In the genomic region with DNA sequence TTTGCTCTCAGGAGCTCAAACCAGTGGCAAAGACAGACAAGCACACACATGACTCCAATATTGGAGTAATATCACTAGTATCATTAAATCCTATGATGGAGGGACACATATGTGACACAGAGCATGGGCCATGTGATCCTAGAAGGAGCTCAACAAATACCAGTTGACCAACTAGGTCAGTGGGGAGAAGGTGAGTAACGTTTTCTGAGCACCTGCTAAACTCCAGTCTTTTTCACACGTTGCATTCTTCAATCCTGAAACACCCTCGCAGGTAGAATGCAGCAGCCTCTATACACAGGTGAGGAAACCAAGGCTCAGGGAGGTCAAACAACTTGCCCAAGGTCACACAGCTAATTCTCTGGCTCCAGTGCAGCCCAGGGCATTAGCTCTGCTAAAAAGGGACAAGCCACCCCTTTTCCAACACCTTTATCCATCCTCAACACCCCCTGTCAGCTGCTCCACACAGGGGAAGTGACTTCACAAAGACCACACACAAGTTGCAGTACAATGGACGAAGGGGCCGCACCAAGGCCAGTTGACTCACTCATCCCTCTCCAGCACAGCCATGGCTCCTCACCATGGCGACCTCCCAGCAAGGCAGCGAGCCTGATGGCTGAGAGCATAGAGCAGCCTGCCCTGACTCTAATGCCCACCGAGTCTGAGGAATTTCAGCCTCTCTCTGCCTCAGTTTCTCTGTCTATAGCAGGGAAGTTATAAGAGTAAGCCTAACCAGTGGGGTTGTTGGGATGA, we compare ENCODE assay signal across 18 cellular contexts. TPM values are rescaled to one million over a fixed set of nuclear protein-coding genes. Genes with fewer than 3 reads are reported as not detected.
DNase-seq lines count a peak whose midpoint lies in the region; ATAC-seq and TF ChIP-seq lines count a peak whose summit lies in the region.
"Had no signal": no experiment of that assay in that cellular context is flagged by ENCODE, and none has a peak within 500 bp of the region (broad histone marks: within the 10 kb centered on the region; RNA-seq: fewer than 3 reads in every experiment).

No MANE protein-coding gene starts in this region.

- no peak for TF ChIP-seq CTCF in adrenal gland (IDR thresholded peaks at IDR 0.05)
- no peak for TF ChIP-seq CTCF in lower leg skin (IDR thresholded peaks at IDR 0.05)

- H3K27me3 ChIP-seq in adrenal gland = no peaks in the 10 kb centered on the region
- no peaks in the 10 kb centered on the region for H3K27me3 ChIP-seq in neuronal stem cell (ENCODE audit: control insufficient read depth in 3 of 3, insufficient read depth in 3 of 3, low read depth in 1 of 3, low read length in 3 of 3)

- no peak overlapping the region for H4K91ac ChIP-seq in neuronal stem cell (ENCODE audit: low read depth, low read length, poor library complexity)

- no peak overlapping the region for H3K4ac ChIP-seq in neuronal stem cell (ENCODE audit: low read length)

- H3K9ac ChIP-seq in neuronal stem cell (ENCODE audit: low read depth, low read length, poor library complexity) = no peak overlapping the region

- no peak overlapping the region for H2AK5ac ChIP-seq in neuronal stem cell (ENCODE audit: low read depth, low read length)

- H2BK15ac ChIP-seq in neuronal stem cell (ENCODE audit: low read length) = no peak overlapping the region

- H2BK120ac ChIP-seq in neuronal stem cell (ENCODE audit: low read depth, low read length) = no peak overlapping the region

- TF ChIP-seq POLR2A in adrenal gland (IDR thresholded peaks at IDR 0.05) (no peak), lower leg skin (IDR thresholded peaks at IDR 0.05) (no peak)

- H3K23ac ChIP-seq in neuronal stem cell (ENCODE audit: low read depth, low read length, poor library complexity) = no peak overlapping the region

- no peaks in the 10 kb centered on the region for H3K9me3 ChIP-seq in adrenal gland (replicated peaks in 1 of 3)
- H3K9me3 ChIP-seq in neuronal stem cell (replicated peaks in 1 of 2; ENCODE audit: control insufficient read depth in 2 of 2, insufficient read depth in 1 of 2, low read depth in 1 of 2, low read length in 2 of 2) = no peaks in the 10 kb centered on the region

- no peak overlapping the region for H2BK5ac ChIP-seq in neuronal stem cell (ENCODE audit: low read length)

- H3K4me1 ChIP-seq in adrenal gland (replicated peaks in 1 of 2) (peaks cover 0 to 5% of the 10 kb centered on the region in 2 donors), neuronal stem cell (ENCODE audit: control insufficient read depth in 2 of 2, insufficient read depth in 1 of 2, low read depth in 1 of 2, low read length in 2 of 2) (peaks cover 13 to 15% of the 10 kb centered on the region in 2 donors)

- H3K79me1 ChIP-seq in neuronal stem cell (ENCODE audit: low read depth, low read length) = no peaks in the 10 kb centered on the region

- DNase-seq in Daoy (ENCODE audit: low read depth) = peak; percentile 32
- DNase-seq in adrenal gland = peak in 5 of 7 donors; percentile 40 to 60 (median 51)
- no peak for DNase-seq in neuronal stem cell (ENCODE audit: low spot score)
- DNase-seq in lower leg skin (ENCODE audit: low spot score in 2 of 2) = no peak
- no peak for DNase-seq in NCI-H446 treated with DMSO at 0.1 percent for 48 hours (lab: John Stamatoyannopoulos, UW)
- DNase-seq: CD4-positive, alpha-beta T cell; DMS79; GDM1; H9; KBM-7; NCI-H1048; NCI-H226; NCI-H526 treated with DMSO at 0.1 percent for 48 hours; RPMI8226 had no signal

- no peak overlapping the region for H3K4me3 ChIP-seq in adrenal gland
- H3K4me3 ChIP-seq in neuronal stem cell (ENCODE audit: low read length in 2 of 2) = no peak overlapping the region
- no peak overlapping the region for H3K4me3 ChIP-seq in lower leg skin (ENCODE audit: low read depth, poor library complexity, severe bottlenecking)

- no peaks in the 10 kb centered on the region for H3K36me3 ChIP-seq in adrenal gland (replicated peaks in 1 of 2)
- H3K36me3 ChIP-seq in neuronal stem cell (replicated peaks in 1 of 2; ENCODE audit: control insufficient read depth in 2 of 2, insufficient read depth in 2 of 2, low read length in 2 of 2) = no peaks in the 10 kb centered on the region

- no peak for ATAC-seq in HG03469 (IDR thresholded peaks at IDR 0.05; ENCODE audit: unreplicated experiment)

- no peak overlapping the region for H3K4me2 ChIP-seq in neuronal stem cell (ENCODE audit: insufficient read depth, low read length, poor library complexity, severe bottlenecking)

- intact Hi-C loops in adrenal gland (cut with DNase I) (no loop called here), lower leg skin (cut with DNase I; ENCODE audit: low total_unique reads) (no loop called here)

- peak overlapping the region; percentile 76 for H2AFZ ChIP-seq in neuronal stem cell (ENCODE audit: low read length)

- WGBS in adrenal gland, 4 donors = 56 to 72% (median 59%) methylated on average over 8 of the region's 8 CpGs
- no CpG with 5 or more reads among the region's 8 CpGs for WGBS in neuronal stem cell (ENCODE audit: extremely low coverage in 2 of 2, insufficient read length in 2 of 2, insufficient replicate concordance in 1 of 2), 2 donors
- WGBS in lower leg skin, 2 donors = 80 to 88% methylated on average over 8 of the region's 8 CpGs

- no peak overlapping the region for H3K27ac ChIP-seq in adrenal gland
- H3K27ac ChIP-seq in neuronal stem cell (replicated peaks; ENCODE audit: low read length) = no peak overlapping the region

- H4K8ac ChIP-seq in neuronal stem cell (ENCODE audit: low read depth, low read length) = no peak overlapping the region

- no peak overlapping the region for H2BK12ac ChIP-seq in neuronal stem cell (ENCODE audit: low read length)

- no peak overlapping the region for H3K18ac ChIP-seq in neuronal stem cell (ENCODE audit: low read length)

- H3K14ac ChIP-seq in neuronal stem cell (ENCODE audit: low read length) = no peak overlapping the region

RNA-seq across cellular contexts. Expression of gene CAPN11, which starts 4.4 kb away (rescaled TPM):
- not detected in 2 replicates for total RNA-seq in Daoy (2014; rRNA removed; shearing (Covaris generic))
- total RNA-seq in adrenal gland (1 to 10 TPM in 3 of 8 donors, under 1 TPM in 3, not detected in 2; 0.14 to 2.4 (median 0.99) TPM), lower leg skin (1 to 10 TPM in 2 of 4 donors, under 1 TPM in 2; 0.72 to 1.1 (median 0.89) TPM)
- polyA plus RNA-seq in adrenal gland = 1 to 10 TPM in 2 of 3 donors, under 1 TPM in 1; 0.35 to 1.5 (median 1.1) TPM
- 0.17 TPM for polyA plus RNA-seq in neuronal stem cell (2013, experiment 1 of 2)
- polyA plus RNA-seq in neuronal stem cell (2013, experiment 2 of 2) = 0.14 TPM
- total RNA-seq: A673, HT-29, OCI-LY7 had no signal

RNA-seq across cellular contexts. Expression of gene TMEM63B, which starts 35.7 kb away (rescaled TPM):
- total RNA-seq in Daoy (2014; rRNA removed; shearing (Covaris generic)) = 13.7 and 25.5 TPM in 2 replicates
- total RNA-seq in adrenal gland = 10 to 100 TPM; 28.1 to 51.7 (median 37.8) TPM
- 10 to 100 TPM; 18.1 to 49.8 (median 33.2) TPM for polyA plus RNA-seq in adrenal gland
- 28.8 TPM for polyA plus RNA-seq in neuronal stem cell (2013, experiment 1 of 2)
- 27.4 TPM for polyA plus RNA-seq in neuronal stem cell (2013, experiment 2 of 2)
- total RNA-seq in lower leg skin = 10 to 100 TPM; 73.4 to 91.2 (median 87.7) TPM

RNA-seq across cellular contexts. Expression of gene MRPL14, which starts 35.8 kb away (rescaled TPM):
- 143 and 149 TPM in 2 replicates for total RNA-seq in Daoy (2014; rRNA removed; shearing (Covaris generic))
- 10 to 100 TPM; 29.0 to 58.3 (median 45.5) TPM for total RNA-seq in adrenal gland
- polyA plus RNA-seq in adrenal gland = 10 to 100 TPM; 22.0 to 77.0 (median 64.4) TPM
- 64.6 TPM for polyA plus RNA-seq in neuronal stem cell (2013, experiment 1 of 2)
- polyA plus RNA-seq in neuronal stem cell (2013, experiment 2 of 2) = 66.2 TPM
- 10 to 100 TPM; 45.7 to 74.3 (median 52.0) TPM for total RNA-seq in lower leg skin

RNA-seq across cellular contexts. Expression of gene MYMX, which starts 53.7 kb away (rescaled TPM):
- not detected in 2 replicates for total RNA-seq in Daoy (2014; rRNA removed; shearing (Covaris generic))
- under 1 TPM in 1 of 8 donors, not detected in 7; 0.39 TPM for total RNA-seq in adrenal gland
- under 1 TPM in 1 of 3 donors, not detected in 2; 0.94 TPM for polyA plus RNA-seq in adrenal gland
- polyA plus RNA-seq in neuronal stem cell (2013, experiment 1 of 2) = 2.1 TPM
- 2.3 TPM for polyA plus RNA-seq in neuronal stem cell (2013, experiment 2 of 2)
- total RNA-seq in lower leg skin = under 1 TPM in 1 of 4 donors, not detected in 3; 0.69 TPM
- total RNA-seq: A673; CD4-positive, alpha-beta T cell; HT-29; OCI-LY7 had no signal

Comparison
In these comparisons a context has a peak if more than half of its experiments do, and no peak if none do; other contexts are left out.
1. DNase-seq: peak in Daoy (single experiment) and adrenal gland (5 of 7); none in neuronal stem cell (single experiment), lower leg skin (0 of 2) and NCI-H446 treated with DMSO at 0.1 percent for 48 hours (single experiment).